ENCODE assay signal across 1 cellular context in genomic region chr6:6736753-6737654, GRCh38.
TF ChIP-seq lines count a peak whose summit lies in the region.

No MANE protein-coding gene starts in this region.

TF ChIP-seq in H1, 55 proteins besides CTCF, POLR2A, EP300 and RAD21 (continued from another document):
- TF ChIP-seq E2F6 (IDR thresholded peaks at IDR 0.05) (peak; percentile 66), CHD7 (IDR thresholded peaks at IDR 0.05; ENCODE audit: insufficient replicate concordance, low read length) (no peak), TBP (IDR thresholded peaks at IDR 0.05; ENCODE audit: low read depth, low read length) (no peak), USF2 (IDR thresholded peaks at IDR 0.05; ENCODE audit: low read length) (no peak), SIN3A (conservative IDR thresholded peaks at IDR 0.05 in 1 of 2, IDR thresholded peaks at IDR 0.05 in 1 of 2; ENCODE audit: low read depth in 1 of 2, low read length in 2 of 2) (no peak), POU5F1 (IDR thresholded peaks at IDR 0.05; ENCODE audit: low read depth, low read length) (no peak), SP2 (IDR thresholded peaks at IDR 0.05; ENCODE audit: low read length) (no peak), TCF12 (IDR thresholded peaks at IDR 0.05; ENCODE audit: low read depth, low read length) (no peak), FOSL1 (IDR thresholded peaks at IDR 0.05; ENCODE audit: insufficient read depth, low read depth, low read length) (no peak), YY1 (IDR thresholded peaks at IDR 0.05; ENCODE audit: low read depth, low read length) (peak; percentile 98), CREB1 (IDR thresholded peaks at IDR 0.05) (0 out of 2 replicates have a peak, but pooled peaks have one; percentile 32), SAP30 (IDR thresholded peaks at IDR 0.05; ENCODE audit: insufficient read depth, insufficient replicate concordance, low read length) (no peak), HDAC6 (IDR thresholded peaks at IDR 0.05; ENCODE audit: low read depth, low read length) (no peak), CEBPB (IDR thresholded peaks at IDR 0.05; ENCODE audit: low read depth, low read length) (peak; percentile 99), TAF1 (IDR thresholded peaks at IDR 0.05; ENCODE audit: low read depth, low read length) (peak; percentile 40; the same call in 1 of the 2 replicates)
